ENCODE assay signal across 1 cellular context in genomic region chr12:115088328-115088994, GRCh38.
TF ChIP-seq lines count a peak whose summit lies in the region.

No MANE protein-coding gene starts in this region.

TF ChIP-seq in HepG2, 621 proteins besides CTCF, POLR2A, EP300 and RAD21 (continued from another document and continues in another):
- no peak for TF ChIP-seq ATF6 (CRISPR knock-in tag; conservative IDR thresholded peaks at IDR 0.05)
- no peak; the same call in 1 of the 2 replicates for TF ChIP-seq SMAD3 (CRISPR knock-in tag; IDR thresholded peaks at IDR 0.05)
- no peak for TF ChIP-seq MAZ (IDR thresholded peaks at IDR 0.05; ENCODE audit: borderline replicate concordance, low read depth, low read length)
- no peak for TF ChIP-seq MAZ (CRISPR knock-in tag; IDR thresholded peaks at IDR 0.05; ENCODE audit: low read depth)
- TF ChIP-seq ZNF616 (CRISPR knock-in tag; IDR thresholded peaks at IDR 0.05; ENCODE audit: low read depth) = no peak
- no peak for TF ChIP-seq ZBTB3 (CRISPR knock-in tag; IDR thresholded peaks at IDR 0.05; ENCODE audit: borderline replicate concordance, low read depth)
- no peak for TF ChIP-seq ZNF326 (CRISPR knock-in tag; IDR thresholded peaks at IDR 0.05; ENCODE audit: borderline replicate concordance)
- no peak for TF ChIP-seq ZNF124 (CRISPR knock-in tag; IDR thresholded peaks at IDR 0.05)
- TF ChIP-seq HES4 (CRISPR knock-in tag; IDR thresholded peaks at IDR 0.05; ENCODE audit: borderline replicate concordance) = no peak
- TF ChIP-seq ARNT2 (CRISPR knock-in tag; IDR thresholded peaks at IDR 0.05; ENCODE audit: low read depth) = no peak
- no peak for TF ChIP-seq TMF1 (CRISPR knock-in tag; IDR thresholded peaks at IDR 0.05; ENCODE audit: low read depth)
- TF ChIP-seq MIXL1 (CRISPR knock-in tag; IDR thresholded peaks at IDR 0.05) = 0 out of 2 replicates have a peak, but pooled peaks have one; percentile 36
- no peak for TF ChIP-seq ZFP91 (CRISPR knock-in tag; IDR thresholded peaks at IDR 0.05; ENCODE audit: borderline replicate concordance)
- TF ChIP-seq PCBP2 (optimal IDR thresholded peaks at IDR 0.05; ENCODE audit: low read depth, low read length, poor library complexity, severe bottlenecking) = no peak
- no peak for TF ChIP-seq NR0B2 (CRISPR knock-in tag; IDR thresholded peaks at IDR 0.05)
- TF ChIP-seq GATAD2A (CRISPR knock-in tag; IDR thresholded peaks at IDR 0.05) = peak; percentile 85
- no peak for TF ChIP-seq LBX2 (CRISPR knock-in tag; IDR thresholded peaks at IDR 0.05; ENCODE audit: borderline replicate concordance)
- no peak for TF ChIP-seq MEF2D (CRISPR knock-in tag; IDR thresholded peaks at IDR 0.05)
- TF ChIP-seq TFDP1 (CRISPR knock-in tag; IDR thresholded peaks at IDR 0.05; ENCODE audit: borderline replicate concordance) = no peak
- no peak for TF ChIP-seq KLF12 (CRISPR knock-in tag; IDR thresholded peaks at IDR 0.05; ENCODE audit: borderline replicate concordance)
- no peak for TF ChIP-seq ZNF619 (CRISPR knock-in tag; IDR thresholded peaks at IDR 0.05)
- TF ChIP-seq SATB2 (CRISPR knock-in tag; IDR thresholded peaks at IDR 0.05) = no peak
- peak; percentile 24; the same call in 1 of the 2 replicates for TF ChIP-seq HDAC2 (CRISPR knock-in tag; IDR thresholded peaks at IDR 0.05)
- TF ChIP-seq HNF4A (CRISPR knock-in tag; IDR thresholded peaks at IDR 0.05) = peak; percentile 64
- no peak for TF ChIP-seq ZNF546 (CRISPR knock-in tag; conservative IDR thresholded peaks at IDR 0.05)
- no peak for TF ChIP-seq SNAPC2 (CRISPR knock-in tag; IDR thresholded peaks at IDR 0.05)
- no peak for TF ChIP-seq TAF15 (IDR thresholded peaks at IDR 0.05; ENCODE audit: low read depth, low read length, poor library complexity, severe bottlenecking)
- no peak for TF ChIP-seq STAG1 (CRISPR knock-in tag; IDR thresholded peaks at IDR 0.05)
- TF ChIP-seq ZNF790 (CRISPR knock-in tag; IDR thresholded peaks at IDR 0.05; ENCODE audit: borderline replicate concordance) = no peak
- no peak for TF ChIP-seq ZNF572 (CRISPR knock-in tag; IDR thresholded peaks at IDR 0.05)
- no peak for TF ChIP-seq ZNF3 (CRISPR knock-in tag; IDR thresholded peaks at IDR 0.05)
- TF ChIP-seq MXD1 (CRISPR knock-in tag; IDR thresholded peaks at IDR 0.05) = no peak
- no peak for TF ChIP-seq ZKSCAN5 (CRISPR knock-in tag; IDR thresholded peaks at IDR 0.05)
- peak; percentile 65; the same call in 1 of the 2 replicates for TF ChIP-seq MLX (CRISPR knock-in tag; IDR thresholded peaks at IDR 0.05)
- TF ChIP-seq SOX6 (IDR thresholded peaks at IDR 0.05) = no peak
- no peak for TF ChIP-seq SOX6 (CRISPR knock-in tag; IDR thresholded peaks at IDR 0.05)
- TF ChIP-seq MLLT10 (CRISPR knock-in tag; IDR thresholded peaks at IDR 0.05) = no peak
- no peak; the same call in 1 of the 2 replicates for TF ChIP-seq KLF6 (CRISPR knock-in tag; IDR thresholded peaks at IDR 0.05)
- no peak for TF ChIP-seq CBX5 (CRISPR knock-in tag; IDR thresholded peaks at IDR 0.05; ENCODE audit: borderline replicate concordance)
- no peak for TF ChIP-seq BRF2 (CRISPR knock-in tag; IDR thresholded peaks at IDR 0.05)
- no peak for TF ChIP-seq PHF21A (CRISPR knock-in tag; IDR thresholded peaks at IDR 0.05)
- no peak for TF ChIP-seq ZFP62 (CRISPR knock-in tag; IDR thresholded peaks at IDR 0.05)
- no peak for TF ChIP-seq HNF1A (IDR thresholded peaks at IDR 0.05; ENCODE audit: low read depth)
- TF ChIP-seq HNF1A (CRISPR knock-in tag; IDR thresholded peaks at IDR 0.05; ENCODE audit: borderline replicate concordance) = no peak
- TF ChIP-seq TCF7 (IDR thresholded peaks at IDR 0.05; ENCODE audit: low read depth) = peak; percentile 62
- no peak for TF ChIP-seq MXD3 (CRISPR knock-in tag; IDR thresholded peaks at IDR 0.05)
- TF ChIP-seq ZNF574 (CRISPR knock-in tag; IDR thresholded peaks at IDR 0.05) = no peak
- no peak for TF ChIP-seq ZFX (CRISPR knock-in tag; IDR thresholded peaks at IDR 0.05; ENCODE audit: low read depth)
- no peak for TF ChIP-seq PRPF4 (IDR thresholded peaks at IDR 0.05; ENCODE audit: low read depth, low read length, poor library complexity, severe bottlenecking)
- TF ChIP-seq ETV6 (CRISPR knock-in tag; conservative IDR thresholded peaks at IDR 0.05) = no peak
- TF ChIP-seq ASH2L (IDR thresholded peaks at IDR 0.05; ENCODE audit: insufficient read length, low read depth, low read length) = no peak
- TF ChIP-seq EZH2 (conservative IDR thresholded peaks at IDR 0.05; ENCODE audit: low read depth, low read length) = no peak
